ENCODE assay signal across 25 cellular contexts in genomic region chrX:71222929-71223328, GRCh38. TPM values are rescaled to one million over a fixed set of nuclear protein-coding genes. Genes with fewer than 3 reads are reported as not detected.
A peak's percentile ranks its signal among the peaks of the same experiment; 100 is the strongest.
DNase-seq lines count a peak whose midpoint lies in the region; ATAC-seq and TF ChIP-seq lines count a peak whose summit lies in the region.
"Had no signal": no experiment of that assay in that cellular context is flagged by ENCODE, and none has a peak within 500 bp of the region (broad histone marks: within the 10 kb centered on the region; RNA-seq: fewer than 3 reads in every experiment).

TSS of gene GJB1 (plus strand) at chrX:71223224. CDS start at chrX:71223708, 484 bp downstream.

- no peak within 1 kb of the TSS for H3K4me3 ChIP-seq in mucosa of descending colon
- H3K4me3 ChIP-seq: breast epithelium, suprapubic skin had no signal

- no peak for TF ChIP-seq CTCF in mucosa of descending colon (IDR thresholded peaks at IDR 0.05)

- H3K9me3 ChIP-seq in mucosa of descending colon, result no peaks in the 10 kb centered on the region
- H3K9me3 ChIP-seq: breast epithelium, suprapubic skin had no signal

- in situ Hi-C loops in SK-MEL-5 (cut with HindIII; ENCODE audit: low pct_unique_long_range_greater_than_20kb, low sequenced_read_pairs), result no loop called here

- intact Hi-C loops in mucosa of descending colon (cut with DNase I, micrococcal nuclease), result no loop called here

- no peaks in the 10 kb centered on the region for H3K36me3 ChIP-seq in mucosa of descending colon (ENCODE audit: low read depth)
- H3K36me3 ChIP-seq: breast epithelium, suprapubic skin had no signal

- no peak for ATAC-seq in mucosa of descending colon
- ATAC-seq: esophagus mucosa, natural killer cell had no signal

- H3K4me1 ChIP-seq in mucosa of descending colon (ENCODE audit: low read depth), result no peaks in the 10 kb centered on the region
- H3K4me1 ChIP-seq: breast epithelium, suprapubic skin had no signal

- peak; percentile 95 for DNase-seq in SK-MEL-5 (ENCODE audit: low read depth, low spot score)
- DNase-seq in globus pallidus (ENCODE audit: low spot score), result peak; percentile 90
- DNase-seq in mucosa of descending colon, result no peak
- DNase-seq in superior temporal gyrus (ENCODE audit: extremely low spot score), result peak; percentile 83
- DNase-seq in NCI-H69 (lab: John Stamatoyannopoulos, UW), result no peak
- no peak for DNase-seq in HuH-7.5 (ENCODE audit: low spot score)
- no peak for DNase-seq in NCI-H748 (lab: John Stamatoyannopoulos, UW; ENCODE audit: unreplicated experiment)
- DNase-seq in NCI-H2081 (lab: John Stamatoyannopoulos, UW), result no peak
- DNase-seq: activated CD4-positive, alpha-beta T cell treated with anti-CD3 and anti-CD28 coated beads for 1 hour; activated naive CD8-positive, alpha-beta T cell treated with anti-CD3 and anti-CD28 coated beads, Interleukin-2, amount 10 ng/mL, durations not matched to agents 7 days and 5 days; CD8-positive, alpha-beta memory T cell; EL; HFFc6; KG1; natural killer cell; NCI-H187 treated with DMSO at 0.1 percent for 48 hours; NCI-H345; stimulated activated CD4-positive, alpha-beta T cell treated with anti-CD3 and anti-CD28 coated beads, Interleukin-12 subunit alpha, Interleukin-12 subunit beta, amount 100 ng/mL, for 4 hours; stimulated activated CD8-positive, alpha-beta memory T cell treated with anti-CD3 and anti-CD28 coated beads, Interleukin-4, amount 100 ng/mL, for 48 hours had no signal

RNA-seq across cellular contexts. Expression of gene GJB1, which starts in this region (rescaled TPM):
- 351 and 367 TPM in 2 replicates for total RNA-seq in SK-MEL-5 (2014; rRNA removed; shearing (Covaris generic))
- polyA plus RNA-seq in SK-MEL-5 (2015; cell fraction: cytosol; rRNA removed), result 484 and 535 TPM in 2 replicates
- polyA plus RNA-seq in SK-MEL-5 (2015; cell fraction: nucleus; rRNA removed), result 57.0 and 60.9 TPM in 2 replicates
- 10 to 100 TPM; 24.2 to 78.9 (median 58.2) TPM for total RNA-seq in mucosa of descending colon
- total RNA-seq: activated T-helper 1 cell treated with anti-CD3 and anti-CD28 coated beads, Interleukin-12 subunit alpha, Interleukin-12 subunit beta, Interleukin-2, Interleukin-4 antibody, amounts not matched to agents 30 ng/mL and 10 ng/mL and 1 ng/mL, durations not matched to agents 14 hours and 24 hours and 36 hours; CD8-positive, alpha-beta memory T cell; glomerular endothelial cell; HFFc6; lung microvascular endothelial cell; natural killer cell had no signal
- polyA plus RNA-seq: CD8-positive, alpha-beta memory T cell had no signal

Comparison
In these comparisons a context has a peak if more than half of its experiments do, and no peak if none do; other contexts are left out.
1. DNase-seq: peak in SK-MEL-5 (single experiment), globus pallidus (single experiment) and superior temporal gyrus (single experiment); none in mucosa of descending colon (0 of 3), NCI-H69 (single experiment), HuH-7.5 (single experiment), NCI-H748 (single experiment) and NCI-H2081 (0 of 2).